In the genomic region with DNA sequence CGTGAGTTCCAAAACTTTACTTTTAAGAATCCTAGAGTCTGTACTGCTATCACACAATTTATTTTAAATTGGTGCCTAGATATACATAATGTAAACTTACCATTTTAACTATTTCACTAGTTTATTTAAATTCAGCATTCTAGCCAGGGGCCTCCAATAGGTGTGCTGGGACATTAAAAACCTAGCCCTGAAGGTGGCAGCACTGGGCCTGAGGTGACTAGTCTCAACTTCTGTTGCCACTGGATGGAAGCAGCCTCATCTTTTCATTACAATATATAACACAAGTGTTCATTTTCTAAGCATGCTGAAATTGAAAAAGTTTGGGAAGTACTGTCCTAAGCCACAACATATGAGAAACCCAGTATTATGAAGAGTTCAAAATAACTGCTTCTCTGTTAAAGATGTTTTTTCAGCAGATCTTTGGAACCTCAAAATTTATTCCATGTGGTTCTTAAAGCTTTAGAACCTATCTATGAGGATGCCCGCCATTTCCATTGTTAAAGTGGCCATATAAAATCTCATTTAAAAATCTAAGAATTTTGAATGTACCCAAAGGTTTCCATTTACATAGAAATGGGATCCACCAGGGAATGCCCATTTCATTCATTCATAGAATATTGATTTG, we compare ENCODE assay signal across 7 cellular contexts. TPM values are rescaled to one million over a fixed set of nuclear protein-coding genes. Genes with fewer than 3 reads are reported as not detected.
DNase-seq lines count a peak whose midpoint lies in the region; ATAC-seq and TF ChIP-seq lines count a peak whose summit lies in the region.

No MANE protein-coding gene starts in this region.

- no peak overlapping the region for H3K27ac ChIP-seq in liver (ENCODE audit: low read depth in 1 of 2, low read length in 2 of 2)

- H3K4me1 ChIP-seq in liver (ENCODE audit: control insufficient read depth in 4 of 4, insufficient read depth in 4 of 4, low read length in 3 of 4): peaks cover 0 to 14% (median 6%) of the 10 kb centered on the region in 4 donors

- H3K9me3 ChIP-seq in liver (ENCODE audit: control insufficient read depth in 4 of 4, low read length in 3 of 4): no peaks in the 10 kb centered on the region

- TF ChIP-seq CTCF in GM12874 (IDR thresholded peaks at IDR 0.05; ENCODE audit: insufficient read depth, low read depth, low read length) (peak; percentile 69), liver (IDR thresholded peaks at IDR 0.05; ENCODE audit: low read depth, low read length, missing input control) (peak; percentile 74)

- H3K27me3 ChIP-seq in liver (ENCODE audit: control insufficient read depth in 4 of 4, insufficient read depth in 4 of 4, low read length in 3 of 4): no peaks in the 10 kb centered on the region

- WGBS in liver: 86% methylated on average over 2 of the region's 2 CpGs

- H3K4me3 ChIP-seq in liver (ENCODE audit: low read depth in 1 of 3, low read length in 3 of 3): no peak overlapping the region

- peak; percentile 80 to 87 for TF ChIP-seq RAD21 in liver (IDR thresholded peaks at IDR 0.05)

- no peaks in the 10 kb centered on the region for H3K36me3 ChIP-seq in liver (ENCODE audit: control insufficient read depth in 4 of 4, insufficient read depth in 3 of 4, low read depth in 1 of 4, low read length in 3 of 4)

- no peak overlapping the region for H3K9ac ChIP-seq in liver (ENCODE audit: low read depth in 1 of 2, low read length in 2 of 2)

- DNase-seq in NCI-H2171 treated with DMSO at 0.1 percent for 48 hours (lab: John Stamatoyannopoulos, UW) (peak; percentile 63), cerebellum (ENCODE audit: low spot score) (peak; percentile 46)
- DNase-seq in activated CD4-positive, alpha-beta T cell treated with anti-CD3 and anti-CD28 coated beads for 1 hour: peak; percentile 62
- peak; percentile 52 to 71 (median 64) for DNase-seq in stimulated activated CD4-positive, alpha-beta T cell treated with anti-CD3 and anti-CD28 coated beads, TNF-alpha, amount 100 ng/mL, for 4 hours (ENCODE audit: low read depth in 3 of 3)

- peak; percentile 43 for ATAC-seq in HG03025 (IDR thresholded peaks at IDR 0.05; ENCODE audit: low FRiP score, unreplicated experiment)

TF ChIP-seq in liver, 16 proteins besides CTCF, POLR2A, EP300 and RAD21:
- TF ChIP-seq NR2F2 (IDR thresholded peaks at IDR 0.05): no peak
- TF ChIP-seq ATF3 (IDR thresholded peaks at IDR 0.05): no peak
- no peak for TF ChIP-seq FOXA1 (IDR thresholded peaks at IDR 0.05)

RNA-seq across cellular contexts. Expression of gene RBBP8, which starts 2.9 kb away (rescaled TPM):
- total RNA-seq in cerebellum (19.3 TPM), liver (1 to 10 TPM; 7.6 to 9.8 TPM)
- 1 to 10 TPM; 6.5 to 7.2 TPM for polyA plus RNA-seq in liver
